In the genomic region with DNA sequence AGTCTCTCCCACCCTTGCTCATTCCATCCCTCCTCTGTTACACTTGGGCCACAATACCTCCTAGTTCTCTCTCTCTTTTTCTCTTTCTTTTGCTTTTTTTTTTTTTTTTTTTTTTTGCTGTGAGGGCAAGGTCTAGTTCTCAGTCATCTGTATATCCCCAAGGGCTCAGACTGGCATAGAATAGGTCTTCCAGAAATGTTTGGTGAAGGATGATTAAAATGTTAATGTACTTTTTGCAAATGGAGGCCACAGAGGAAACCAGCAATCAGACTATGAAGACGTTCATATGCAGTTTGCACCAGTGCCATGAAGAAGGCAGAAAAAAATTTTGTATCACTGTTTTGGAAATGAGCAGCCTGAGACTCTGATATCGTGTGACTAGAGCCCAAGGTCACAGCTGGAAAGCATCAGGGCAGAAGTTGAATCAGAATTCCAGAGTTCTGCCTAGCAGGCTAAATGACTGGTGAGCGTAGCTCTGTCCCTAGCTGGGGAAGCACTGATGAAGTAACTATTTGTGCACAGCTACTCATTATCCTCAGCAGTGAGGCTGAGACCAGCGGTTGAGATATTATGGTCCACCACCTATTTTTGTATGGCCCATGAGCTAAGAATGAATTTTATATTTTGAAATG, we compare ENCODE assay signal across 13 cellular contexts.
DNase-seq lines count a peak whose midpoint lies in the region; ATAC-seq and TF ChIP-seq lines count a peak whose summit lies in the region.
"Had no signal": no experiment of that assay in that cellular context is flagged by ENCODE, and none has a peak within 500 bp of the region (broad histone marks: within the 10 kb centered on the region; RNA-seq: fewer than 3 reads in every experiment).

No MANE protein-coding gene starts in this region.

- H3K27me3 Mint-ChIP-seq in activated T-cell treated with anti-CD3 and anti-CD28 coated beads, Interleukin-2, amount 50 U/mL, for 72 hours (ENCODE audit: low read depth): no peaks in the 10 kb centered on the region
- no peaks in the 10 kb centered on the region for H3K27me3 Mint-ChIP-seq in effector memory CD8-positive, alpha-beta T cell
- H3K27me3 Mint-ChIP-seq in mesothelial cell of epicardium (ENCODE audit: low read depth): no peaks in the 10 kb centered on the region
- H3K27me3 Mint-ChIP-seq: activated CD4-positive, alpha-beta memory T cell treated with anti-CD3 and anti-CD28 coated beads, Interleukin-2, amount 10 ng/mL, durations not matched to agents 7 days and 5 days had no signal

- no peak for TF ChIP-seq POLR2A in vagina (IDR thresholded peaks at IDR 0.05)

- H3K4me3 Mint-ChIP-seq in activated T-cell treated with anti-CD3 and anti-CD28 coated beads, Interleukin-2, amount 50 U/mL, for 72 hours: peak overlapping the region; percentile 1 to 83
- H3K4me3 Mint-ChIP-seq in effector memory CD8-positive, alpha-beta T cell: peak overlapping the region; percentile 6 to 39
- no peak overlapping the region for H3K4me3 Mint-ChIP-seq in mesothelial cell of epicardium
- H3K4me3 Mint-ChIP-seq: activated CD4-positive, alpha-beta memory T cell treated with anti-CD3 and anti-CD28 coated beads, Interleukin-2, amount 10 ng/mL, durations not matched to agents 7 days and 5 days had no signal

- peaks cover 4 to 9% of the 10 kb centered on the region in 2 donors for H3K36me3 Mint-ChIP-seq in activated T-cell treated with anti-CD3 and anti-CD28 coated beads, Interleukin-2, amount 50 U/mL, for 72 hours (ENCODE audit: insufficient read depth in 2 of 2)
- peaks cover 62% of the 10 kb centered on the region for H3K36me3 Mint-ChIP-seq in effector memory CD8-positive, alpha-beta T cell (ENCODE audit: insufficient read depth)
- H3K36me3 Mint-ChIP-seq in mesothelial cell of epicardium: peaks cover 4% of the 10 kb centered on the region

- H3K4me3 ChIP-seq in vagina: no peak overlapping the region
- H3K4me3 ChIP-seq: A549, SK-N-MC had no signal

- H3K27ac Mint-ChIP-seq in activated T-cell treated with anti-CD3 and anti-CD28 coated beads, Interleukin-2, amount 50 U/mL, for 72 hours: peak overlapping the region; percentile 98
- H3K27ac Mint-ChIP-seq in effector memory CD8-positive, alpha-beta T cell: peak overlapping the region; percentile 86 to 97
- peak overlapping the region; percentile 48 for H3K27ac Mint-ChIP-seq in mesothelial cell of epicardium
- H3K27ac Mint-ChIP-seq: activated CD4-positive, alpha-beta memory T cell treated with anti-CD3 and anti-CD28 coated beads, Interleukin-2, amount 10 ng/mL, durations not matched to agents 7 days and 5 days had no signal

- intact Hi-C loops in vagina (cut with DNase I): no loop called here

- peak; percentile 35 to 70 for ATAC-seq in activated T-cell treated with anti-CD3 and anti-CD28 coated beads, Interleukin-2, amount 50 U/mL, for 72 hours (replicated peaks in 1 of 2)
- no peak for ATAC-seq in effector memory CD8-positive, alpha-beta T cell (replicated peaks)
- no peak for ATAC-seq in HG03159 (IDR thresholded peaks at IDR 0.05; ENCODE audit: unreplicated experiment)
- ATAC-seq: A549 had no signal

- in situ Hi-C loops in ACHN (cut with HindIII; ENCODE audit: low pct_ligation_motif_present, low pct_unique_long_range_greater_than_20kb, low sequenced_read_pairs): no loop called here

- no peaks in the 10 kb centered on the region for H3K27me3 ChIP-seq in vagina

- peaks cover 43% of the 10 kb centered on the region for H3K4me1 ChIP-seq in vagina

- no peaks in the 10 kb centered on the region for H3K9me3 Mint-ChIP-seq in activated T-cell treated with anti-CD3 and anti-CD28 coated beads, Interleukin-2, amount 50 U/mL, for 72 hours
- H3K9me3 Mint-ChIP-seq in effector memory CD8-positive, alpha-beta T cell: no peaks in the 10 kb centered on the region
- H3K9me3 Mint-ChIP-seq in mesothelial cell of epicardium: no peaks in the 10 kb centered on the region
- H3K9me3 Mint-ChIP-seq: activated CD4-positive, alpha-beta memory T cell treated with anti-CD3 and anti-CD28 coated beads, Interleukin-2, amount 10 ng/mL, durations not matched to agents 7 days and 5 days had no signal

- no peak for DNase-seq in activated T-cell treated with anti-CD3 and anti-CD28 coated beads, Interleukin-2, amount 50 U/mL, for 72 hours
- DNase-seq in activated T-cell treated with anti-CD3 and anti-CD28 coated beads for 4 hours (no peak), mesothelial cell of epicardium (ENCODE audit: low spot score in 2 of 2, unreplicated experiment in 2 of 2) (no peak), vagina (ENCODE audit: extremely low spot score in 2 of 2) (no peak), ACHN (no peak), caudate nucleus (lab: John Stamatoyannopoulos, UW) (no peak)
- DNase-seq in effector memory CD8-positive, alpha-beta T cell: no peak
- DNase-seq: activated CD4-positive, alpha-beta memory T cell treated with anti-CD3 and anti-CD28 coated beads, Interleukin-2, amount 10 ng/mL, durations not matched to agents 7 days and 5 days; NCI-H345 had no signal

- peaks cover 0 to 9% of the 10 kb centered on the region in 2 donors for H3K36me3 ChIP-seq in vagina

- H3K4me1 Mint-ChIP-seq in activated T-cell treated with anti-CD3 and anti-CD28 coated beads, Interleukin-2, amount 50 U/mL, for 72 hours (ENCODE audit: low read depth): peaks cover 46% of the 10 kb centered on the region
- H3K4me1 Mint-ChIP-seq in effector memory CD8-positive, alpha-beta T cell (ENCODE audit: low read depth in 2 of 2): peaks cover 30 to 46% of the 10 kb centered on the region in 2 donors
- H3K4me1 Mint-ChIP-seq in mesothelial cell of epicardium: peaks cover 18% of the 10 kb centered on the region

- no peaks in the 10 kb centered on the region for H3K9me3 ChIP-seq in vagina
- H3K9me3 ChIP-seq: A549 had no signal

- H3K27ac ChIP-seq in vagina: peak overlapping the region; percentile 67
- no peak overlapping the region for H3K27ac ChIP-seq in caudate nucleus (ENCODE audit: low read depth, low read length)
- H3K27ac ChIP-seq: A549, KMS-11, SK-N-MC had no signal

- TF ChIP-seq CTCF in mesothelial cell of epicardium (IDR thresholded peaks at IDR 0.05; ENCODE audit: unreplicated experiment) (no peak), vagina (IDR thresholded peaks at IDR 0.05) (no peak)

Comparison
In these comparisons a context has a peak if more than half of its experiments do, and no peak if none do; other contexts are left out.
1. ATAC-seq: peak in activated T-cell treated with anti-CD3 and anti-CD28 coated beads, Interleukin-2, amount 50 U/mL, for 72 hours (2 of 2); none in effector memory CD8-positive, alpha-beta T cell (single experiment) and HG03159 (single experiment).
2. H3K27ac Mint-ChIP-seq: peak in every context shown above with its lines; median percentile 98 in activated T-cell treated with anti-CD3 and anti-CD28 coated beads, Interleukin-2, amount 50 U/mL, for 72 hours; 92 in effector memory CD8-positive, alpha-beta T cell; 48 in mesothelial cell of epicardium.